21 cellular contexts compared by ENCODE assay signal in genomic region chr19:19022380-19022961, GRCh38. TPM values are rescaled to one million over a fixed set of nuclear protein-coding genes. Genes with fewer than 3 reads are reported as not detected.
DNase-seq lines count a peak whose midpoint lies in the region; ATAC-seq and TF ChIP-seq lines count a peak whose summit lies in the region.
"Had no signal": no experiment of that assay in that cellular context is flagged by ENCODE, and none has a peak within 500 bp of the region (broad histone marks: within the 10 kb centered on the region; RNA-seq: fewer than 3 reads in every experiment).

No MANE protein-coding gene starts in this region.

- no peaks in the 10 kb centered on the region for H3K27me3 Mint-ChIP-seq in activated CD4-positive, alpha-beta T cell treated with anti-CD3 and anti-CD28 coated beads, Interleukin-2, amount 10 ng/mL, durations not matched to agents 7 days and 5 days
- H3K27me3 Mint-ChIP-seq in dendritic cell treated with granulocyte-macrophage colony-stimulating factor and Interleukin-4, amounts not matched to agents 40 ng/mL and 50 ng/mL, for 4 days = no peaks in the 10 kb centered on the region
- H3K27me3 Mint-ChIP-seq: natural killer cell treated with Interleukin-12 subunit alpha and Interleukin-12 subunit beta and Interleukin-15 and Interleukin-18, amount 100 ng/mL, for 72 hours; T-helper 17 cell; type B pancreatic cell had no signal

- H3K9me3 ChIP-seq in smooth muscle cell (replicated peaks; ENCODE audit: low read depth) = no peaks in the 10 kb centered on the region
- H3K9me3 ChIP-seq: ascending aorta, psoas muscle had no signal

- TF ChIP-seq CTCF in smooth muscle cell (IDR thresholded peaks at IDR 0.05; ENCODE audit: borderline replicate concordance, insufficient read depth, poor library complexity, severe bottlenecking) = no peak

- H3K36me3 Mint-ChIP-seq in activated CD4-positive, alpha-beta T cell treated with anti-CD3 and anti-CD28 coated beads, Interleukin-2, amount 10 ng/mL, durations not matched to agents 7 days and 5 days (ENCODE audit: low read depth) = peaks cover 57% of the 10 kb centered on the region
- H3K36me3 Mint-ChIP-seq in dendritic cell treated with granulocyte-macrophage colony-stimulating factor and Interleukin-4, amounts not matched to agents 40 ng/mL and 50 ng/mL, for 4 days (ENCODE audit: low read depth) = peaks cover 95% of the 10 kb centered on the region

- DNase-seq in activated CD4-positive, alpha-beta T cell treated with anti-CD3 and anti-CD28 coated beads, Interleukin-2, amount 10 ng/mL, durations not matched to agents 7 days and 5 days = no peak
- DNase-seq in activated CD4-positive, alpha-beta T cell treated with anti-CD3 and anti-CD28 coated beads, Interleukin-2, amount 50 U/mL, for 48 hours = no peak
- DNase-seq in SW480 (ENCODE audit: low spot score) (peak; percentile 39), smooth muscle cell (lab: John Stamatoyannopoulos, UW; ENCODE audit: unreplicated experiment) (no peak), OCI-M2 (lab: John Stamatoyannopoulos, UW; ENCODE audit: unreplicated experiment) (no peak), SHP77 (lab: John Stamatoyannopoulos, UW) (no peak)
- DNase-seq: activated effector memory CD4-positive, alpha-beta T cell treated with Interleukin-2 at 50 U/mL for 16 hours; DMS79; foreskin keratinocyte; mesenchymal stem cell; NCI-H187; NCI-H510A; psoas muscle; SHP77 treated with DMSO at 0.1 percent for 48 hours; stimulated activated CD8-positive, alpha-beta memory T cell treated with anti-CD3 and anti-CD28 coated beads, Interleukin-4, amount 100 ng/mL, for 48 hours; T-helper 17 cell had no signal

- intact Hi-C loops in dendritic cell treated with granulocyte-macrophage colony-stimulating factor and Interleukin-4, amounts not matched to agents 40 ng/mL and 50 ng/mL, for 4 days (cut with micrococcal nuclease) = no loop called here

- CTCF ChIA-PET in activated CD4-positive, alpha-beta T cell treated with anti-CD3 and anti-CD28 coated beads, Interleukin-2, amount 10 ng/mL, durations not matched to agents 7 days and 5 days (lab: Charles Lee) = interaction anchor here (0.5 to 1.7 kb wide), 4 partner anchors 13 to 102 kb away, joined by 3 to 5 read pairs (median 3); no protein-coding TSS in a partner anchor

- POLR2A ChIA-PET in activated CD4-positive, alpha-beta T cell treated with anti-CD3 and anti-CD28 coated beads, Interleukin-2, amount 10 ng/mL, durations not matched to agents 7 days and 5 days (lab: Charles Lee) = no interaction called here

- 94% methylated on average over 4 of the region's 4 CpGs for WGBS in smooth muscle cell (ENCODE audit: low lambda C conversion rate)

- peaks cover 31% of the 10 kb centered on the region for H3K4me1 Mint-ChIP-seq in activated CD4-positive, alpha-beta T cell treated with anti-CD3 and anti-CD28 coated beads, Interleukin-2, amount 10 ng/mL, durations not matched to agents 7 days and 5 days
- peaks cover 32% of the 10 kb centered on the region for H3K4me1 Mint-ChIP-seq in dendritic cell treated with granulocyte-macrophage colony-stimulating factor and Interleukin-4, amounts not matched to agents 40 ng/mL and 50 ng/mL, for 4 days (ENCODE audit: low read depth)

- H3K27me3 ChIP-seq in smooth muscle cell (ENCODE audit: low read depth) = no peaks in the 10 kb centered on the region
- H3K27me3 ChIP-seq: ascending aorta, foreskin keratinocyte had no signal

- H3K27ac Mint-ChIP-seq in activated CD4-positive, alpha-beta T cell treated with anti-CD3 and anti-CD28 coated beads, Interleukin-2, amount 10 ng/mL, durations not matched to agents 7 days and 5 days = peak overlapping the region; percentile 48
- peak overlapping the region; percentile 41 for H3K27ac Mint-ChIP-seq in dendritic cell treated with granulocyte-macrophage colony-stimulating factor and Interleukin-4, amounts not matched to agents 40 ng/mL and 50 ng/mL, for 4 days
- H3K27ac Mint-ChIP-seq: natural killer cell treated with Interleukin-12 subunit alpha and Interleukin-12 subunit beta and Interleukin-15 and Interleukin-18, amount 100 ng/mL, for 72 hours; type B pancreatic cell had no signal

- H3F3A ChIP-seq in smooth muscle cell (ENCODE audit: low read depth) = peaks cover 4% of the 10 kb centered on the region

- no peak overlapping the region for H3K4me2 ChIP-seq in smooth muscle cell

- no peak overlapping the region for H3K4me3 Mint-ChIP-seq in activated CD4-positive, alpha-beta T cell treated with anti-CD3 and anti-CD28 coated beads, Interleukin-2, amount 10 ng/mL, durations not matched to agents 7 days and 5 days
- H3K4me3 Mint-ChIP-seq in dendritic cell treated with granulocyte-macrophage colony-stimulating factor and Interleukin-4, amounts not matched to agents 40 ng/mL and 50 ng/mL, for 4 days = no peak overlapping the region
- H3K4me3 Mint-ChIP-seq: natural killer cell treated with Interleukin-12 subunit alpha and Interleukin-12 subunit beta and Interleukin-15 and Interleukin-18, amount 100 ng/mL, for 72 hours; T-helper 17 cell; type B pancreatic cell had no signal

- peaks cover 21% of the 10 kb centered on the region for H3K36me3 ChIP-seq in smooth muscle cell (ENCODE audit: low read depth)

- H4K20me1 ChIP-seq in smooth muscle cell (ENCODE audit: low read depth) = peaks cover 82% of the 10 kb centered on the region

- no peak overlapping the region for H2AFZ ChIP-seq in smooth muscle cell (ENCODE audit: low read depth)

- no peak overlapping the region for H3K4me3 ChIP-seq in smooth muscle cell
- H3K4me3 ChIP-seq: ascending aorta, psoas muscle had no signal

- H3K4me1 ChIP-seq in smooth muscle cell (ENCODE audit: low read depth) = no peaks in the 10 kb centered on the region
- H3K4me1 ChIP-seq: ascending aorta had no signal

- no peaks in the 10 kb centered on the region for H3K9me3 Mint-ChIP-seq in activated CD4-positive, alpha-beta T cell treated with anti-CD3 and anti-CD28 coated beads, Interleukin-2, amount 10 ng/mL, durations not matched to agents 7 days and 5 days
- no peaks in the 10 kb centered on the region for H3K9me3 Mint-ChIP-seq in dendritic cell treated with granulocyte-macrophage colony-stimulating factor and Interleukin-4, amounts not matched to agents 40 ng/mL and 50 ng/mL, for 4 days
- H3K9me3 Mint-ChIP-seq: natural killer cell treated with Interleukin-12 subunit alpha and Interleukin-12 subunit beta and Interleukin-15 and Interleukin-18, amount 100 ng/mL, for 72 hours; type B pancreatic cell had no signal

- H3K9ac ChIP-seq in smooth muscle cell (ENCODE audit: low read depth) = no peak overlapping the region

- ATAC-seq in HG03159 (IDR thresholded peaks at IDR 0.05; ENCODE audit: unreplicated experiment) = no peak
- ATAC-seq: natural killer cell treated with Interleukin-12 subunit alpha and Interleukin-12 subunit beta and Interleukin-15 and Interleukin-18, amount 100 ng/mL, for 72 hours; psoas muscle; T-helper 17 cell had no signal

- H3K79me2 ChIP-seq in smooth muscle cell (ENCODE audit: low read depth) = peaks cover 65% of the 10 kb centered on the region

- peak overlapping the region; percentile 4 for H3K27ac ChIP-seq in smooth muscle cell (ENCODE audit: low read depth)
- H3K27ac ChIP-seq: ascending aorta, foreskin keratinocyte, psoas muscle had no signal

RNA-seq across cellular contexts. Expression of gene SUGP2, which starts 10.8 kb away (rescaled TPM):
- 100 to 1,000 TPM; 128 to 144 TPM for total RNA-seq in activated CD4-positive, alpha-beta T cell treated with anti-CD3 and anti-CD28 coated beads, Interleukin-2, amount 10 ng/mL, durations not matched to agents 7 days and 5 days
- 47.3 and 47.6 TPM in 2 replicates for total RNA-seq in smooth muscle cell
- polyA plus RNA-seq in smooth muscle cell = 42.2 and 51.7 TPM in 2 replicates

RNA-seq across cellular contexts. Expression of gene ARMC6, which starts 10.9 kb away (rescaled TPM):
- total RNA-seq in activated CD4-positive, alpha-beta T cell treated with anti-CD3 and anti-CD28 coated beads, Interleukin-2, amount 10 ng/mL, durations not matched to agents 7 days and 5 days = 10 to 100 TPM; 38.6 to 39.3 TPM
- total RNA-seq in smooth muscle cell = 14.6 and 27.1 TPM in 2 replicates
- polyA plus RNA-seq in smooth muscle cell = 13.8 and 17.8 TPM in 2 replicates

RNA-seq across cellular contexts. Expression of gene SLC25A42, which starts 41.3 kb away (rescaled TPM):
- total RNA-seq in activated CD4-positive, alpha-beta T cell treated with anti-CD3 and anti-CD28 coated beads, Interleukin-2, amount 10 ng/mL, durations not matched to agents 7 days and 5 days = 10 to 100 TPM; 20.6 to 22.2 TPM
- total RNA-seq in smooth muscle cell = 8.1 and 11.8 TPM in 2 replicates
- 14.4 and 18.9 TPM in 2 replicates for polyA plus RNA-seq in smooth muscle cell
